ENCODE assay signal across 1 cellular context in the genomic region with DNA sequence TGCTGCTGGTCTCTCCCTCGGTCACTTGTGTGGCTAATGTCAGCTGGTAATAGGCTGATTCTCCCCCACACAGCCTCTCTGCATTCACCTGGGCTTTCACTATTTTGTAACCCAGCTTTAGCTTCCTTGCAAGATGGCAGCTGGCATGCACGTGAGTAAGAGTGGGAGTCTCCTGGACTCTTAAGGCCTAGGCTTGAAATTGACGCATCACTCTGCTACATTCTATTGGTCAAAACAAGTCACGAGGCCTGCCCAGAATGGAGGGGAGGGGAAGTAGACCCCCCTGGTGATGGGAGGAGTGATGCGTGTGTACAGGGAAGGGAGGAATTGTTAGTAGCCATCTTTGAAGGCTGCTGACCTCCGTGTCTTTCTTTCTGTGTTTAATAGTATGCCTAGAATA.
TF ChIP-seq lines count a peak whose summit lies in the region.

No MANE protein-coding gene starts in this region.

TF ChIP-seq in WTC11, 78 proteins besides CTCF, POLR2A, EP300 and RAD21 (continued from another document):
- TF ChIP-seq, protein P1, sequence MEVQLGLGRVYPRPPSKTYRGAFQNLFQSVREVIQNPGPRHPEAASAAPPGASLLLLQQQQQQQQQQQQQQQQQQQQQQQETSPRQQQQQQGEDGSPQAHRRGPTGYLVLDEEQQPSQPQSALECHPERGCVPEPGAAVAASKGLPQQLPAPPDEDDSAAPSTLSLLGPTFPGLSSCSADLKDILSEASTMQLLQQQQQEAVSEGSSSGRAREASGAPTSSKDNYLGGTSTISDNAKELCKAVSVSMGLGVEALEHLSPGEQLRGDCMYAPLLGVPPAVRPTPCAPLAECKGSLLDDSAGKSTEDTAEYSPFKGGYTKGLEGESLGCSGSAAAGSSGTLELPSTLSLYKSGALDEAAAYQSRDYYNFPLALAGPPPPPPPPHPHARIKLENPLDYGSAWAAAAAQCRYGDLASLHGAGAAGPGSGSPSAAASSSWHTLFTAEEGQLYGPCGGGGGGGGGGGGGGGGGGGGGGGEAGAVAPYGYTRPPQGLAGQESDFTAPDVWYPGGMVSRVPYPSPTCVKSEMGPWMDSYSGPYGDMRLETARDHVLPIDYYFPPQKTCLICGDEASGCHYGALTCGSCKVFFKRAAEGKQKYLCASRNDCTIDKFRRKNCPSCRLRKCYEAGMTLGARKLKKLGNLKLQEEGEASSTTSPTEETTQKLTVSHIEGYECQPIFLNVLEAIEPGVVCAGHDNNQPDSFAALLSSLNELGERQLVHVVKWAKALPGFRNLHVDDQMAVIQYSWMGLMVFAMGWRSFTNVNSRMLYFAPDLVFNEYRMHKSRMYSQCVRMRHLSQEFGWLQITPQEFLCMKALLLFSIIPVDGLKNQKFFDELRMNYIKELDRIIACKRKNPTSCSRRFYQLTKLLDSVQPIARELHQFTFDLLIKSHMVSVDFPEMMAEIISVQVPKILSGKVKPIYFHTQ (CRISPR knock-in tag; IDR thresholded peaks at IDR 0.05) = no peak
- TF ChIP-seq OVOL2 (CRISPR knock-in tag; IDR thresholded peaks at IDR 0.05; ENCODE audit: borderline replicate concordance) (no peak), SMAD4 (CRISPR knock-in tag; IDR thresholded peaks at IDR 0.05) (no peak)
- TF ChIP-seq, protein P2, sequence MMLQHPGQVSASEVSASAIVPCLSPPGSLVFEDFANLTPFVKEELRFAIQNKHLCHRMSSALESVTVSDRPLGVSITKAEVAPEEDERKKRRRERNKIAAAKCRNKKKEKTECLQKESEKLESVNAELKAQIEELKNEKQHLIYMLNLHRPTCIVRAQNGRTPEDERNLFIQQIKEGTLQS (CRISPR knock-in tag; conservative IDR thresholded peaks at IDR 0.05) = no peak
